In the genomic region with DNA sequence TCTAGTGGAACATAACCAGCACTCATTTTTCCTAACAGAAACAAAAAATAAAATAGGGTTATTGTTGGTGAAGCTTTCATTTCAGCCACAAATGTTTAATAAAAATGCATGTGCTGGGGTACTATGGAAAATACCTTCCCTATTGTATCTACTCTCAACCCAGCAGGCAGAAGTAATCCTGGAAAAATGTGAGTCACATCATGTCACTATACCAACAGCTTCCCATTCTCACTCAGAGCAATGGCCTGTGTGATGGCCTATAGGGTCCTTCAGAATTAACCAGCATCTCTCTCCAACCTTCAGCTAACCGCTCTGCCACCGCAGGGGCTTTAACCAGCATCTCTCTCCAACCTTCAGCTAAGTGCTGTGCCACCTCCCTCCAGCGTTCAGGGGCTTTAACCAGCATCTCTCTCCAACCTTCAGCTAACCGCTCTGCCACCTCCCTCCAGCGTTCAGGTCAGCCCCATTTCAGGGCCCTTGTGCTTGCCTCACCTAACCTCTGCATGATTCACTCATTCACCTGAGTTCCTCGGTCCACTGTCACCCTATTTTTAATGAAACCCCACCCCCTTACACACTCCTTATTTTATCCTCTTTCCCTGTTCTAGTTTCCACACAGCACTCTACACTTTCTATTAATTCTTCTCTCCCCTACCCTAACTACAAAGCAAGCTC, we compare ENCODE assay signal across 12 cellular contexts. TPM values are rescaled to one million over a fixed set of nuclear protein-coding genes. Genes with fewer than 3 reads are reported as not detected.
DNase-seq lines count a peak whose midpoint lies in the region; ATAC-seq lines count a peak whose summit lies in the region.
"Had no signal": no experiment of that assay in that cellular context is flagged by ENCODE, and none has a peak within 500 bp of the region (broad histone marks: within the 10 kb centered on the region; RNA-seq: fewer than 3 reads in every experiment).

No MANE protein-coding gene starts in this region.

- intact Hi-C loops in left ventricle myocardium superior (cut with micrococcal nuclease) = no loop called here

- H3K27ac ChIP-seq in skeletal muscle tissue (ENCODE audit: low read depth, low read length) = peak overlapping the region; percentile 38
- H3K27ac ChIP-seq: SJCRH30 had no signal

- no peaks in the 10 kb centered on the region for H3K9me3 Mint-ChIP-seq in activated naive CD4-positive, alpha-beta T cell treated with anti-CD3 and anti-CD28 coated beads, Interleukin-2, amount 50 U/mL, for 24 hours

- no peaks in the 10 kb centered on the region for H3K27me3 Mint-ChIP-seq in activated naive CD4-positive, alpha-beta T cell treated with anti-CD3 and anti-CD28 coated beads, Interleukin-2, amount 50 U/mL, for 24 hours
- no peaks in the 10 kb centered on the region for H3K27me3 Mint-ChIP-seq in T-helper 17 cell

- no peak for DNase-seq in activated naive CD4-positive, alpha-beta T cell treated with anti-CD3 and anti-CD28 coated beads, Interleukin-2, amount 50 U/mL, for 16 hours
- no peak for DNase-seq in T-helper 17 cell
- DNase-seq in left ventricle myocardium superior = no peak
- DNase-seq in GM03348 (ENCODE audit: low spot score) = no peak
- no peak for DNase-seq in globus pallidus (ENCODE audit: low spot score)
- DNase-seq: BE2C, NCI-H146, SJCRH30 had no signal

- no peak overlapping the region for H3K27ac Mint-ChIP-seq in activated naive CD4-positive, alpha-beta T cell treated with anti-CD3 and anti-CD28 coated beads, Interleukin-2, amount 50 U/mL, for 24 hours
- peak overlapping the region; percentile 90 for H3K27ac Mint-ChIP-seq in T-helper 17 cell

- no peak overlapping the region for H3K9ac ChIP-seq in skeletal muscle tissue (ENCODE audit: low read depth in 1 of 3, low read length in 3 of 3)

- H3K36me3 Mint-ChIP-seq in activated naive CD4-positive, alpha-beta T cell treated with anti-CD3 and anti-CD28 coated beads, Interleukin-2, amount 50 U/mL, for 24 hours = peaks cover 17% of the 10 kb centered on the region
- H3K36me3 Mint-ChIP-seq in T-helper 17 cell (ENCODE audit: low read depth) = no peaks in the 10 kb centered on the region

- H3K9me3 ChIP-seq in T-helper 17 cell (ENCODE audit: control insufficient read depth, low read length, poor library complexity, severe bottlenecking) (no peaks in the 10 kb centered on the region), skeletal muscle tissue (ENCODE audit: control insufficient read depth in 3 of 3, low read length in 3 of 3) (no peaks in the 10 kb centered on the region)
- H3K9me3 ChIP-seq: BE2C, SJCRH30 had no signal

- no peak overlapping the region for H3K4me3 ChIP-seq in skeletal muscle tissue (ENCODE audit: low read length in 3 of 3)
- H3K4me3 ChIP-seq: SJCRH30 had no signal

- peaks cover 31 to 38% (median 31%) of the 10 kb centered on the region in 3 donors for H3K4me1 ChIP-seq in skeletal muscle tissue (ENCODE audit: control insufficient read depth in 3 of 3, insufficient read depth in 3 of 3, low read length in 3 of 3)
- H3K4me1 ChIP-seq: BE2C, SJCRH30 had no signal

- no peak for ATAC-seq in T-helper 17 cell
- ATAC-seq in left ventricle myocardium superior = peak; percentile 22
- no peak for ATAC-seq in GM21737 (IDR thresholded peaks at IDR 0.05; ENCODE audit: unreplicated experiment)
- ATAC-seq: sciatic nerve had no signal

- H3K4me1 Mint-ChIP-seq in activated naive CD4-positive, alpha-beta T cell treated with anti-CD3 and anti-CD28 coated beads, Interleukin-2, amount 50 U/mL, for 24 hours = peaks cover 69% of the 10 kb centered on the region
- peaks cover 41% of the 10 kb centered on the region for H3K4me1 Mint-ChIP-seq in T-helper 17 cell

- no peaks in the 10 kb centered on the region for H3K27me3 ChIP-seq in skeletal muscle tissue (ENCODE audit: control insufficient read depth in 3 of 3, insufficient read depth in 3 of 3, low read length in 3 of 3)
- H3K27me3 ChIP-seq: BE2C, SJCRH30 had no signal

- H3K4me3 Mint-ChIP-seq in activated naive CD4-positive, alpha-beta T cell treated with anti-CD3 and anti-CD28 coated beads, Interleukin-2, amount 50 U/mL, for 24 hours = peak overlapping the region; percentile 23
- peak overlapping the region; percentile 45 for H3K4me3 Mint-ChIP-seq in T-helper 17 cell

- no peaks in the 10 kb centered on the region for H3K36me3 ChIP-seq in skeletal muscle tissue (ENCODE audit: control insufficient read depth in 3 of 3, insufficient read depth in 3 of 3, low read length in 3 of 3)
- H3K36me3 ChIP-seq: BE2C, SJCRH30 had no signal

RNA-seq across cellular contexts. Expression of gene UBE2G1, which starts 34.0 kb away (rescaled TPM):
- total RNA-seq in T-helper 17 cell (10 to 100 TPM; 64.6 to 72.7 TPM), left ventricle myocardium superior (105 TPM), skeletal muscle tissue (49.1 TPM)
